9 cellular contexts compared by ENCODE assay signal in genomic region chr1:66333463-66334232, GRCh38.
DNase-seq lines count a peak whose midpoint lies in the region; ATAC-seq, FAIRE-seq and TF ChIP-seq lines count a peak whose summit lies in the region.
"Had no signal": no experiment of that assay in that cellular context is flagged by ENCODE, and none has a peak within 500 bp of the region (broad histone marks: within the 10 kb centered on the region; RNA-seq: fewer than 3 reads in every experiment).

No MANE protein-coding gene starts in this region.

- H3K4me3 ChIP-seq in GM12878 = peak overlapping the region; percentile 81
- H3K4me3 ChIP-seq in mononuclear cell (ENCODE audit: low read length) = peak overlapping the region; percentile 79

- H2AFZ ChIP-seq in GM12878 (ENCODE audit: control insufficient read depth, low read depth, low read length) = peak overlapping the region; percentile 50

- intact Hi-C loops in GM12878 (cut with micrococcal nuclease; ENCODE audit: unreplicated experiment) = no loop called here

- RAD21 ChIA-PET in GM12878 (lab: Charles Lee; ENCODE audit: unreplicated experiment) = interaction anchor here (0.8 to 13.5 kb wide), 10 partner anchors 14 to 111 kb away, joined by 3 to 238 read pairs (median 6); no protein-coding TSS in a partner anchor

- no peaks in the 10 kb centered on the region for H3K36me3 ChIP-seq in GM12878 (ENCODE audit: control insufficient read depth in 2 of 2, insufficient read depth in 2 of 2, low read length in 1 of 2)

- CTCF ChIA-PET in GM12878 (lab: Yijun Ruan, JAX) = interaction anchor here (0.8 to 8.9 kb wide), 10 partner anchors 14 to 112 kb away, joined by 3 to 123 read pairs (median 7); no protein-coding TSS in a partner anchor

- peak overlapping the region; percentile 96 for H3K27ac Mint-ChIP-seq in stimulated activated naive CD8-positive, alpha-beta T cell treated with anti-CD3 and anti-CD28 coated beads, Interleukin-15, Interleukin-2, amounts not matched to agents 100 ng/mL and 50 ng/mL, for 24 hours

- peaks cover 62% of the 10 kb centered on the region for H3K79me2 ChIP-seq in GM12878 (ENCODE audit: control insufficient read depth, insufficient read depth, low read length)

- DNase-seq in stimulated activated naive CD8-positive, alpha-beta T cell treated with anti-CD3 and anti-CD28 coated beads, Interleukin-15, Interleukin-2, amounts not matched to agents 100 U/mL and 50 U/mL, for 24 hours = no peak
- no peak for DNase-seq in GM12878 (ENCODE audit: low read depth, low spot score)
- DNase-seq in EL = no peak

- H3K4me2 ChIP-seq in GM12878 (ENCODE audit: control insufficient read depth, insufficient read depth) = peak overlapping the region; percentile 78

- BruUV-seq in GM12878 (replicated peaks; lab: Mats Ljungman, UMichigan) = no TSS peak

- peak overlapping the region; percentile 88 for H3K9ac ChIP-seq in GM12878 (ENCODE audit: control insufficient read depth, insufficient read depth, low read length)

- H3K27me3 Mint-ChIP-seq in stimulated activated naive CD8-positive, alpha-beta T cell treated with anti-CD3 and anti-CD28 coated beads, Interleukin-15, Interleukin-2, amounts not matched to agents 100 ng/mL and 50 ng/mL, for 24 hours = no peaks in the 10 kb centered on the region

- peak overlapping the region; percentile 93 for H3K27ac ChIP-seq in GM12878 (ENCODE audit: control insufficient read depth, insufficient read depth)

- no peaks in the 10 kb centered on the region for H3K9me3 Mint-ChIP-seq in stimulated activated naive CD8-positive, alpha-beta T cell treated with anti-CD3 and anti-CD28 coated beads, Interleukin-15, Interleukin-2, amounts not matched to agents 100 ng/mL and 50 ng/mL, for 24 hours

- H3K4me1 ChIP-seq in GM12878 (ENCODE audit: control insufficient read depth, insufficient read depth, low read length) (peaks cover 42% of the 10 kb centered on the region), mononuclear cell (ENCODE audit: insufficient read depth, low read length) (peaks cover 69% of the 10 kb centered on the region)

- H3K27me3 ChIP-seq in GM12878 (replicated peaks in 1 of 2; ENCODE audit: control insufficient read depth in 2 of 2, insufficient read depth in 2 of 2, low read length in 1 of 2) (no peaks in the 10 kb centered on the region), mononuclear cell (ENCODE audit: insufficient read depth, low read length) (no peaks in the 10 kb centered on the region)

- SMC1A ChIA-PET in GM12878 (lab: Charles Lee; ENCODE audit: uncharacterized antibody, unreplicated experiment) = interaction anchor here (1.0 to 16.3 kb wide), 11 partner anchors 8 to 111 kb away, joined by 3 to 331 read pairs (median 5); no protein-coding TSS in a partner anchor

- 2% methylated on average over 4 of the region's 4 CpGs for WGBS in GM12878 (ENCODE audit: insufficient coverage, insufficient replicate concordance, low lambda C conversion rate, missing lambda C conversion rate)

- ATAC-seq in stimulated activated naive CD8-positive, alpha-beta T cell treated with anti-CD3 and anti-CD28 coated beads, Interleukin-15, Interleukin-2, amounts not matched to agents 100 U/mL and 50 U/mL, for 24 hours = no peak
- ATAC-seq in GM12878 (peak; percentile 6), GM21723 (IDR thresholded peaks at IDR 0.05; ENCODE audit: unreplicated experiment) (no peak), HG02884 (IDR thresholded peaks at IDR 0.05; ENCODE audit: unreplicated experiment) (no peak), HG03469 (IDR thresholded peaks at IDR 0.05; ENCODE audit: unreplicated experiment) (no peak)

- in situ Hi-C loops in GM12878 (cut with MboI) = loop anchor here (5.0 kb wide), 1 partner anchor 51 kb away; no protein-coding TSS in a partner anchor

- peak overlapping the region; percentile 95 for H3K4me3 Mint-ChIP-seq in stimulated activated naive CD8-positive, alpha-beta T cell treated with anti-CD3 and anti-CD28 coated beads, Interleukin-15, Interleukin-2, amounts not matched to agents 100 ng/mL and 50 ng/mL, for 24 hours

- H3K36me3 Mint-ChIP-seq in stimulated activated naive CD8-positive, alpha-beta T cell treated with anti-CD3 and anti-CD28 coated beads, Interleukin-15, Interleukin-2, amounts not matched to agents 100 ng/mL and 50 ng/mL, for 24 hours (ENCODE audit: low read depth) = peaks cover 30% of the 10 kb centered on the region

- no peak for FAIRE-seq in GM12878 (lab: Jason Lieb, UNC)
- FAIRE-seq: TTC549 had no signal

- no peaks in the 10 kb centered on the region for H4K20me1 ChIP-seq in GM12878 (ENCODE audit: control insufficient read depth, insufficient read depth)

- peak; percentile 50; the same call in 1 of the 2 replicates for TF ChIP-seq POLR2A in GM12878 (IDR thresholded peaks at IDR 0.05; ENCODE audit: low read depth, low read length)

- TF ChIP-seq CTCF in GM12878 (IDR thresholded peaks at IDR 0.05 in 2 of 3, conservative IDR thresholded peaks at IDR 0.05 in 1 of 3; ENCODE audit: control insufficient read depth in 2 of 3, extremely low read depth in 1 of 3, insufficient read depth in 1 of 3, low read depth in 3 of 3, low read length in 3 of 3) = no peak

- no peaks in the 10 kb centered on the region for H3K9me3 ChIP-seq in GM12878 (replicated peaks; ENCODE audit: control insufficient read depth, insufficient read depth, low read length)
- no peaks in the 10 kb centered on the region for H3K9me3 ChIP-seq in mononuclear cell (ENCODE audit: low read depth, low read length)

- POLR2A ChIA-PET in GM12878 (lab: Charles Lee) = interaction anchor here (0.8 to 6.1 kb wide), 6 partner anchors 11 to 51 kb away, joined by 3 to 79 read pairs (median 10); no protein-coding TSS in a partner anchor

- H3K4me1 Mint-ChIP-seq in stimulated activated naive CD8-positive, alpha-beta T cell treated with anti-CD3 and anti-CD28 coated beads, Interleukin-15, Interleukin-2, amounts not matched to agents 100 ng/mL and 50 ng/mL, for 24 hours (ENCODE audit: low read depth) = peaks cover 72% of the 10 kb centered on the region

- no peak for TF ChIP-seq RAD21 in GM12878 (IDR thresholded peaks at IDR 0.05; ENCODE audit: insufficient read depth, low read depth, low read length)

- TF ChIP-seq EP300 in GM12878 (IDR thresholded peaks at IDR 0.05; ENCODE audit: borderline replicate concordance in 1 of 2, control insufficient read depth in 1 of 2, low read depth in 2 of 2, low read length in 2 of 2) = no peak

TF ChIP-seq in GM12878, 131 proteins besides CTCF, POLR2A, EP300 and RAD21 (continues in another document):
- TF ChIP-seq ZNF384 (IDR thresholded peaks at IDR 0.05; ENCODE audit: borderline replicate concordance, low read depth, low read length) = no peak
- TF ChIP-seq E2F8 (IDR thresholded peaks at IDR 0.05; ENCODE audit: low read depth, partially characterized antibody) = no peak
- TF ChIP-seq IRF3 (IDR thresholded peaks at IDR 0.05) = no peak
- no peak for TF ChIP-seq SPI1 (IDR thresholded peaks at IDR 0.05; ENCODE audit: borderline replicate concordance, insufficient read depth, low read depth, low read length)
- TF ChIP-seq NBN (IDR thresholded peaks at IDR 0.05) = no peak
- 0 out of 2 replicates have a peak, but pooled peaks have one; percentile 9 for TF ChIP-seq CHD1 (IDR thresholded peaks at IDR 0.05; ENCODE audit: low read depth, low read length)
- no peak for TF ChIP-seq WRNIP1 (IDR thresholded peaks at IDR 0.05; ENCODE audit: borderline replicate concordance, low read depth, low read length)
- no peak for TF ChIP-seq ELK1 (IDR thresholded peaks at IDR 0.05; ENCODE audit: low read depth, low read length)
- no peak for TF ChIP-seq CHD4 (IDR thresholded peaks at IDR 0.05)
